In genomic region chr17:32971171-32971570, GRCh38 we compare ENCODE assay signal across 12 cellular contexts. TPM values are rescaled to one million over a fixed set of nuclear protein-coding genes. Genes with fewer than 3 reads are reported as not detected.
DNase-seq lines count a peak whose midpoint lies in the region; ATAC-seq and TF ChIP-seq lines count a peak whose summit lies in the region.
"Had no signal": no experiment of that assay in that cellular context is flagged by ENCODE, and none has a peak within 500 bp of the region (broad histone marks: within the 10 kb centered on the region; RNA-seq: fewer than 3 reads in every experiment).

No MANE protein-coding gene starts in this region.

- no peaks in the 10 kb centered on the region for H3K9me3 ChIP-seq in CD8-positive, alpha-beta T cell (ENCODE audit: low read length)
- H3K9me3 ChIP-seq: upper lobe of left lung had no signal

- POLR2A ChIA-PET in CD8-positive, alpha-beta T cell (lab: Charles Lee): no interaction called here

- intact Hi-C loops in CD8-positive, alpha-beta T cell (cut with DNase I, micrococcal nuclease): no loop called here

- no peak overlapping the region for H3K27ac Mint-ChIP-seq in activated T-cell treated with anti-CD3 and anti-CD28 coated beads, Interleukin-2, amount 50 U/mL, for 72 hours
- no peak overlapping the region for H3K27ac Mint-ChIP-seq in activated T-cell treated with anti-CD3 and anti-CD28 coated beads, Interleukin-2, amount 50 U/mL, for 24 hours
- no peak overlapping the region for H3K27ac Mint-ChIP-seq in CD8-positive, alpha-beta T cell
- H3K27ac Mint-ChIP-seq: natural killer cell had no signal

- peak; percentile 48 to 60 for DNase-seq in activated T-cell treated with anti-CD3 and anti-CD28 coated beads, Interleukin-2, amount 50 U/mL, for 72 hours
- DNase-seq in activated T-cell treated with anti-CD3 and anti-CD28 coated beads, Interleukin-2, amount 50 U/mL, for 24 hours: no peak
- peak; percentile 7 for DNase-seq in RKO (ENCODE audit: low spot score)
- peak; percentile 53 for DNase-seq in epithelial cell of prostate (ENCODE audit: low read depth, low spot score)
- peak; percentile 12 for DNase-seq in stimulated activated naive CD8-positive, alpha-beta T cell treated with anti-CD3 and anti-CD28 coated beads, Interleukin-15, Interleukin-2, amounts not matched to agents 100 U/mL and 50 U/mL, for 24 hours
- no peak for DNase-seq in KG1 (lab: John Stamatoyannopoulos, UW)
- no peak for DNase-seq in CD8-positive, alpha-beta T cell
- DNase-seq in Ammon's horn (ENCODE audit: low spot score): no peak
- DNase-seq: natural killer cell, NCI-H345 had no signal

- H3K4me3 Mint-ChIP-seq in activated T-cell treated with anti-CD3 and anti-CD28 coated beads, Interleukin-2, amount 50 U/mL, for 72 hours: no peak overlapping the region
- H3K4me3 Mint-ChIP-seq in activated T-cell treated with anti-CD3 and anti-CD28 coated beads, Interleukin-2, amount 50 U/mL, for 24 hours: no peak overlapping the region
- no peak overlapping the region for H3K4me3 Mint-ChIP-seq in CD8-positive, alpha-beta T cell
- H3K4me3 Mint-ChIP-seq: natural killer cell had no signal

- no peaks in the 10 kb centered on the region for H3K9me3 Mint-ChIP-seq in activated T-cell treated with anti-CD3 and anti-CD28 coated beads, Interleukin-2, amount 50 U/mL, for 72 hours
- no peaks in the 10 kb centered on the region for H3K9me3 Mint-ChIP-seq in activated T-cell treated with anti-CD3 and anti-CD28 coated beads, Interleukin-2, amount 50 U/mL, for 24 hours
- H3K9me3 Mint-ChIP-seq in CD8-positive, alpha-beta T cell: no peaks in the 10 kb centered on the region
- H3K9me3 Mint-ChIP-seq: natural killer cell had no signal

- no peaks in the 10 kb centered on the region for H3K36me3 Mint-ChIP-seq in activated T-cell treated with anti-CD3 and anti-CD28 coated beads, Interleukin-2, amount 50 U/mL, for 72 hours (ENCODE audit: insufficient read depth in 2 of 2)
- no peaks in the 10 kb centered on the region for H3K36me3 Mint-ChIP-seq in activated T-cell treated with anti-CD3 and anti-CD28 coated beads, Interleukin-2, amount 50 U/mL, for 24 hours (ENCODE audit: low read depth)
- no peaks in the 10 kb centered on the region for H3K36me3 Mint-ChIP-seq in CD8-positive, alpha-beta T cell
- H3K36me3 Mint-ChIP-seq: natural killer cell had no signal

- peak; percentile 94 to 97 for ATAC-seq in activated T-cell treated with anti-CD3 and anti-CD28 coated beads, Interleukin-2, amount 50 U/mL, for 72 hours (replicated peaks in 1 of 2)
- peak; percentile 52 for ATAC-seq in stimulated activated naive CD8-positive, alpha-beta T cell treated with anti-CD3 and anti-CD28 coated beads, Interleukin-15, Interleukin-2, amounts not matched to agents 100 U/mL and 50 U/mL, for 24 hours
- no peak for ATAC-seq in CD8-positive, alpha-beta T cell
- ATAC-seq: natural killer cell had no signal

- peak overlapping the region; percentile 68 for H3K27ac ChIP-seq in epithelial cell of prostate
- no peak overlapping the region for H3K27ac ChIP-seq in CD8-positive, alpha-beta T cell (ENCODE audit: low read depth, low read length)
- H3K27ac ChIP-seq: upper lobe of left lung had no signal

- no peaks in the 10 kb centered on the region for H3K27me3 ChIP-seq in CD8-positive, alpha-beta T cell (ENCODE audit: insufficient read depth, low read length)
- H3K27me3 ChIP-seq: upper lobe of left lung had no signal

- peaks cover 19% of the 10 kb centered on the region for H3K4me1 Mint-ChIP-seq in activated T-cell treated with anti-CD3 and anti-CD28 coated beads, Interleukin-2, amount 50 U/mL, for 72 hours (ENCODE audit: low read depth)
- peaks cover 15% of the 10 kb centered on the region for H3K4me1 Mint-ChIP-seq in activated T-cell treated with anti-CD3 and anti-CD28 coated beads, Interleukin-2, amount 50 U/mL, for 24 hours (ENCODE audit: low read depth)
- H3K4me1 Mint-ChIP-seq in CD8-positive, alpha-beta T cell (ENCODE audit: low read depth): no peaks in the 10 kb centered on the region
- H3K4me1 Mint-ChIP-seq: natural killer cell had no signal

- TF ChIP-seq CTCF in CD8-positive, alpha-beta T cell (IDR thresholded peaks at IDR 0.05): no peak

- H3K27me3 Mint-ChIP-seq in activated T-cell treated with anti-CD3 and anti-CD28 coated beads, Interleukin-2, amount 50 U/mL, for 72 hours (ENCODE audit: low read depth): peaks cover 26% of the 10 kb centered on the region
- peaks cover 3% of the 10 kb centered on the region for H3K27me3 Mint-ChIP-seq in activated T-cell treated with anti-CD3 and anti-CD28 coated beads, Interleukin-2, amount 50 U/mL, for 24 hours
- peaks cover under 1% of the 10 kb centered on the region for H3K27me3 Mint-ChIP-seq in CD8-positive, alpha-beta T cell (ENCODE audit: low read depth)

- H3K36me3 ChIP-seq in CD8-positive, alpha-beta T cell (ENCODE audit: insufficient read depth, low read length): no peaks in the 10 kb centered on the region
- H3K36me3 ChIP-seq: upper lobe of left lung had no signal

- H3K4me3 ChIP-seq in CD8-positive, alpha-beta T cell (ENCODE audit: low read depth, low read length): no peak overlapping the region
- H3K4me3 ChIP-seq: upper lobe of left lung had no signal

- CTCF ChIA-PET in CD8-positive, alpha-beta T cell (lab: Charles Lee): no interaction called here

- no peaks in the 10 kb centered on the region for H3K4me1 ChIP-seq in CD8-positive, alpha-beta T cell (ENCODE audit: insufficient read depth, low read length)
- H3K4me1 ChIP-seq: upper lobe of left lung had no signal

RNA-seq across cellular contexts. Expression of gene SPACA3, which starts 20.5 kb away (rescaled TPM):
- total RNA-seq in activated T-cell treated with anti-CD3 and anti-CD28 coated beads, Interleukin-2, amount 50 U/mL, for 72 hours: not detected
- total RNA-seq in CD8-positive, alpha-beta T cell: not detected
- total RNA-seq: dermis microvascular lymphatic vessel endothelial cell, natural killer cell, upper lobe of left lung had no signal

RNA-seq across cellular contexts. Expression of gene TMEM98, which starts 43.2 kb away (rescaled TPM):
- total RNA-seq in activated T-cell treated with anti-CD3 and anti-CD28 coated beads, Interleukin-2, amount 50 U/mL, for 72 hours: 1 to 10 TPM in 1 of 2 donors, under 1 TPM in 1; 0.86 to 1.3 TPM
- total RNA-seq in CD8-positive, alpha-beta T cell: not detected
- total RNA-seq: natural killer cell had no signal

Comparison
In these comparisons a context has a peak if more than half of its experiments do, and no peak if none do; other contexts are left out.
1. DNase-seq: peak in activated T-cell treated with anti-CD3 and anti-CD28 coated beads, Interleukin-2, amount 50 U/mL, for 72 hours (2 of 2), RKO (single experiment), epithelial cell of prostate (single experiment) and stimulated activated naive CD8-positive, alpha-beta T cell treated with anti-CD3 and anti-CD28 coated beads, Interleukin-15, Interleukin-2, amounts not matched to agents 100 U/mL and 50 U/mL, for 24 hours (single experiment); none in activated T-cell treated with anti-CD3 and anti-CD28 coated beads, Interleukin-2, amount 50 U/mL, for 24 hours (single experiment), KG1 (single experiment), CD8-positive, alpha-beta T cell (0 of 7) and Ammon's horn (single experiment).